In genomic region chr14:81452341-81452740, GRCh38 we compare ENCODE assay signal across 1 cellular context.
TF ChIP-seq lines count a peak whose summit lies in the region.

No MANE protein-coding gene starts in this region.

TF ChIP-seq in SK-N-SH, 30 proteins besides CTCF, POLR2A, EP300 and RAD21 (continued from another document):
- TF ChIP-seq USF2 (IDR thresholded peaks at IDR 0.05; ENCODE audit: borderline replicate concordance, low read depth, low read length) = no peak
- TF ChIP-seq ZBTB33 (IDR thresholded peaks at IDR 0.05; ENCODE audit: borderline replicate concordance, low read depth) = no peak
- TF ChIP-seq EZH2phosphoT487 (IDR thresholded peaks at IDR 0.05; ENCODE audit: borderline replicate concordance, low read depth) = no peak
- no peak for TF ChIP-seq ELF1 (IDR thresholded peaks at IDR 0.05)
- TF ChIP-seq NFIC (IDR thresholded peaks at IDR 0.05; ENCODE audit: borderline replicate concordance) = no peak
- TF ChIP-seq YY1 (IDR thresholded peaks at IDR 0.05; ENCODE audit: low read depth) = no peak
- TF ChIP-seq NRF1 (IDR thresholded peaks at IDR 0.05; ENCODE audit: low read depth, low read length) = no peak
- TF ChIP-seq MAX (IDR thresholded peaks at IDR 0.05; ENCODE audit: low read depth) = no peak
TF ChIP-seq in SK-N-SH: peak in this region for 0.
